17 cellular contexts compared by ENCODE assay signal in the genomic region with DNA sequence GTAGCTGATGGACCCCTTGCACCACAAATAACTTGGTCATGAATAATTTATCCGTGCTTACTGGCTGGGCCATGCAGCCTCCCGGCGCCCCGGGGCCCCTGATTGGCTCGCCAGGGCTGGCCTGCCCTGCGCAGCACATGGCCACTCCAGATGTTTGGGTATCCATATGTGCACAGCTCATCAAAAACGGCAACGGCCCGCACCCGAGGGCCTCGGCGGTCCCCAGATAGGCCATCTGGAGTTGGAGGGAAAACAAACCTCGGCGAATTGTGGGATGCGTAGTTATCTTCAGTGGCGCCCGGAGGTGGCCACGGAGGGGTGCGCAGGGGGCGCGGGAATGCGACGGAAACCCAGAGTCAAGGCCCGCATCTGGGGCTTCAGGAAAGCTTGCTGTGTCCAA.
"Had no signal": no experiment of that assay in that cellular context is flagged by ENCODE, and none has a peak within 500 bp of the region (broad histone marks: within the 10 kb centered on the region; RNA-seq: fewer than 3 reads in every experiment).

No MANE protein-coding gene starts in this region.

- FAIRE-seq: HepG2, RCC 7860 had no signal

- H3K4me1 ChIP-seq: SJCRH30 had no signal

- DNase-seq: IMR-90, Karpas-422, KG1, MG63, NCI-H1092, NCI-H1417 treated with DMSO at 0.1 percent for 48 hours, NCI-H146, NCI-H1694 treated with DMSO at 0.1 percent for 48 hours, NCI-H1930, NCI-H2107, NCI-H524, NCI-H774, RPMI8226, SHP77, SJCRH30 had no signal

- H3K36me3 ChIP-seq: MG63, SJCRH30 had no signal

- H3K4me3 ChIP-seq: MG63, SJCRH30 had no signal

- H3K27me3 ChIP-seq: SJCRH30 had no signal

- H3K27ac ChIP-seq: SJCRH30 had no signal

- H3K9me3 ChIP-seq: MG63, SJCRH30 had no signal

- ATAC-seq: HepG2 had no signal
